ENCODE assay signal across 11 cellular contexts in genomic region chr1:49136738-49137251, GRCh38.
"Had no signal": no experiment of that assay in that cellular context is flagged by ENCODE, and none has a peak within 500 bp of the region (broad histone marks: within the 10 kb centered on the region; RNA-seq: fewer than 3 reads in every experiment).

No MANE protein-coding gene starts in this region.

- ATAC-seq: GM23338, HCT116 had no signal

- H3K9me3 ChIP-seq: HAP-1 had no signal

- H3K4me2 ChIP-seq: GM23338 had no signal

- H3K9ac ChIP-seq: GM23248 had no signal

- H3K4me3 ChIP-seq: GM23248, GM23338, HAP-1 had no signal

- H2AFZ ChIP-seq: GM23248, GM23338 had no signal

- DNase-seq: GM23248, GOT3, H7, H9, HCEC 1CT, HFFc6 had no signal

- FAIRE-seq: H1, H54 had no signal

- H3K36me3 ChIP-seq: HAP-1 had no signal

- H3K27ac ChIP-seq: GM23248 had no signal

- H3K4me1 ChIP-seq: HAP-1 had no signal
